ENCODE assay signal across 8 cellular contexts in genomic region chr14:91228112-91229004, GRCh38. TPM values are rescaled to one million over a fixed set of nuclear protein-coding genes. Genes with fewer than 3 reads are reported as not detected.
DNase-seq lines count a peak whose midpoint lies in the region; ATAC-seq and TF ChIP-seq lines count a peak whose summit lies in the region.

No MANE protein-coding gene starts in this region.

- no peak for TF ChIP-seq POLR2A in transverse colon (IDR thresholded peaks at IDR 0.05)
- TF ChIP-seq POLR2A in gastroesophageal sphincter (IDR thresholded peaks at IDR 0.05): no peak

- H3K27ac ChIP-seq in transverse colon (peak overlapping the region; percentile 13 to 61 (median 32)), gastroesophageal sphincter (no peak overlapping the region)

- TF ChIP-seq CTCF in transverse colon (IDR thresholded peaks at IDR 0.05) (no peak), gastroesophageal sphincter (IDR thresholded peaks at IDR 0.05) (no peak)

- ATAC-seq in GM21717 (IDR thresholded peaks at IDR 0.05; ENCODE audit: unreplicated experiment): peak; percentile 91
- ATAC-seq in gastroesophageal sphincter: no peak

- 81 to 83% methylated on average over 1 to 14 of the region's 14 CpGs for WGBS in transverse colon (ENCODE audit: low coverage in 1 of 2), 2 donors
- 92% methylated on average over 9 of the region's 14 CpGs; no CpG with 5 or more reads in 1 of the 2 donors for WGBS in gastroesophageal sphincter (ENCODE audit: low coverage in 1 of 2), 2 donors

- DNase-seq in EH (ENCODE audit: low read depth): peak; percentile 66
- peak; percentile 76 for DNase-seq in MG63
- peak; percentile 80 for DNase-seq in activated T-helper 9 cell treated with anti-CD3 and anti-CD28 coated beads, Interleukin-2, amount 50 U/mL, for 16 hours (ENCODE audit: low read depth)
- peak; percentile 50 to 74 for DNase-seq in lung microvascular endothelial cell (ENCODE audit: low read depth in 2 of 2)
- DNase-seq in transverse colon: no peak
- DNase-seq in NCI-H2227 (lab: John Stamatoyannopoulos, UW; ENCODE audit: unreplicated experiment): no peak

- TF ChIP-seq EP300 in transverse colon (IDR thresholded peaks at IDR 0.05; ENCODE audit: low read depth): no peak
- TF ChIP-seq EP300 in gastroesophageal sphincter (IDR thresholded peaks at IDR 0.05): no peak

- H3K36me3 ChIP-seq in MG63: no peaks in the 10 kb centered on the region; the same call in none of the 2 replicates
- no peaks in the 10 kb centered on the region for H3K36me3 ChIP-seq in transverse colon
- H3K36me3 ChIP-seq in gastroesophageal sphincter: peaks cover 0 to 84% of the 10 kb centered on the region in 2 donors

- H3K4me1 ChIP-seq in transverse colon (peaks cover 0 to 12% (median 6%) of the 10 kb centered on the region in 4 donors), gastroesophageal sphincter (peaks cover 0 to 2% (median 0%) of the 10 kb centered on the region in 3 donors)

- H3K4me3 ChIP-seq in MG63 (no peak overlapping the region), transverse colon (no peak overlapping the region), gastroesophageal sphincter (no peak overlapping the region)

- intact Hi-C loops in transverse colon (cut with DNase I; ENCODE audit: low total_unique reads): no loop called here

- in situ Hi-C loops in transverse colon (cut with MboI; ENCODE audit: low pct_ligation_motif_present in 1 of 4, low pct_unique_long_range_greater_than_20kb in 1 of 4, low sequenced_read_pairs in 3 of 4): no loop called here

- H3K9me3 ChIP-seq in MG63 (peaks cover 2% of the 10 kb centered on the region), transverse colon (no peaks in the 10 kb centered on the region), gastroesophageal sphincter (peaks cover 0 to 15% (median 0%) of the 10 kb centered on the region in 3 donors)

- H3K27me3 ChIP-seq in MG63 (no peaks in the 10 kb centered on the region), transverse colon (no peaks in the 10 kb centered on the region), gastroesophageal sphincter (no peaks in the 10 kb centered on the region)

RNA-seq across cellular contexts. Expression of gene GPR68, which starts 16.1 kb away (rescaled TPM):
- 2.0 and 3.9 TPM in 2 replicates for total RNA-seq in MG63 (2014; rRNA removed; shearing (Covaris generic); ENCODE audit: low replicate concordance)
- total RNA-seq in lung microvascular endothelial cell: 0.20 and 0.44 TPM in 2 replicates
- total RNA-seq in transverse colon: under 1 TPM in 3 of 4 donors, not detected in 1; 0.48 to 0.80 (median 0.55) TPM
- total RNA-seq in gastroesophageal sphincter: 10 to 100 TPM in 1 of 4 donors, 1 to 10 TPM in 3; 1.8 to 10.3 (median 3.0) TPM

Comparison
In these comparisons a context has a peak if more than half of its experiments do, and no peak if none do; other contexts are left out.
1. DNase-seq: peak in EH (single experiment), MG63 (single experiment), activated T-helper 9 cell treated with anti-CD3 and anti-CD28 coated beads, Interleukin-2, amount 50 U/mL, for 16 hours (single experiment) and lung microvascular endothelial cell (2 of 2); none in transverse colon (single experiment) and NCI-H2227 (single experiment).
2. H3K27ac ChIP-seq: peak in transverse colon (4 of 4); none in gastroesophageal sphincter (0 of 4).